8 cellular contexts compared by ENCODE assay signal in genomic region chr3:160398820-160399346, GRCh38. TPM values are rescaled to one million over a fixed set of nuclear protein-coding genes. Genes with fewer than 3 reads are reported as not detected.
DNase-seq lines count a peak whose midpoint lies in the region; ATAC-seq and TF ChIP-seq lines count a peak whose summit lies in the region.

TSS of gene IFT80 (minus strand) at chr3:160399225. CDS start at chr3:160384600, 14,625 bp downstream.

- no peaks in the 10 kb centered on the region for H3K9me3 Mint-ChIP-seq in activated T-helper 2 cell treated with anti-CD3 and anti-CD28 coated beads, Interferon-gamma antibody, Interleukin-2, Interleukin-4, amounts not matched to agents 10 μg/mL and 5 μg/mL and 100 μg/mL, durations not matched to agents 14 hours and 24 hours and 36 hours
- peaks cover 0 to 11% (median 0%) of the 10 kb centered on the region in 11 donors for H3K9me3 Mint-ChIP-seq in naive thymus-derived CD4-positive, alpha-beta T cell
- no peaks in the 10 kb centered on the region for H3K9me3 Mint-ChIP-seq in stimulated activated naive B cell treated with anti-CD40 and anti-IgM and Interleukin-4, amounts not matched to agents 10 μg/mL and 1 μg/mL and 100 μg/mL, for 72 hours

- H3K9me3 ChIP-seq in RWPE2 (ENCODE audit: severe bottlenecking) (no peaks in the 10 kb centered on the region), fibroblast of lung (ENCODE audit: control insufficient read depth, insufficient read depth, low read depth, low read length) (no peaks in the 10 kb centered on the region)
- no peaks in the 10 kb centered on the region for H3K9me3 ChIP-seq in naive thymus-derived CD4-positive, alpha-beta T cell (ENCODE audit: control insufficient read depth in 2 of 3, low read length in 3 of 3)

- CTCF ChIA-PET in naive thymus-derived CD4-positive, alpha-beta T cell (lab: Charles Lee): no interaction called here

- H3K4me3 ChIP-seq in RWPE2 (ENCODE audit: severe bottlenecking) (peak within 1 kb of the TSS; percentile 66), fibroblast of lung (replicated peaks in 1 of 4; ENCODE audit: control extremely low read depth in 1 of 4, insufficient read depth in 1 of 4, low read depth in 3 of 4, low read length in 4 of 4) (peak within 1 kb of the TSS; percentile 78 to 99 (median 90))
- H3K4me3 ChIP-seq in naive thymus-derived CD4-positive, alpha-beta T cell (ENCODE audit: low read length): peak within 1 kb of the TSS; percentile 86

- intact Hi-C loops in activated T-helper 2 cell treated with anti-CD3 and anti-CD28 coated beads, Interferon-gamma antibody, Interleukin-2, Interleukin-4, amounts not matched to agents 10 μg/mL and 5 μg/mL and 100 μg/mL, durations not matched to agents 14 hours and 24 hours and 36 hours (cut with micrococcal nuclease): loop anchor here (1.0 to 5.0 kb wide), 3 partner anchors 50 to 372 kb away; partner anchors contain the start of genes KPNA4 and TRIM59
- intact Hi-C loops in naive thymus-derived CD4-positive, alpha-beta T cell (cut with micrococcal nuclease): loop anchor here (1.0 to 5.0 kb wide), 17 partner anchors 14 to 1757 kb away; partner anchors contain the start of genes GFM1 (in 2 of the 2), IL12A (in 2 of the 2), KPNA4 (in 2 of the 2) and NMD3 (in 2 of the 2)

- peaks cover 43% of the 10 kb centered on the region for H3K36me3 ChIP-seq in RWPE2 (ENCODE audit: low read depth)
- no peaks in the 10 kb centered on the region for H3K36me3 ChIP-seq in fibroblast of lung (ENCODE audit: control insufficient read depth, insufficient read depth, low read length)
- peaks cover 0 to 7% (median 0%) of the 10 kb centered on the region in 3 experiments for H3K36me3 ChIP-seq in naive thymus-derived CD4-positive, alpha-beta T cell (ENCODE audit: control insufficient read depth in 2 of 3, insufficient read depth in 3 of 3, low read length in 3 of 3)

- no peaks in the 10 kb centered on the region for H3K27me3 Mint-ChIP-seq in activated T-helper 2 cell treated with anti-CD3 and anti-CD28 coated beads, Interferon-gamma antibody, Interleukin-2, Interleukin-4, amounts not matched to agents 10 μg/mL and 5 μg/mL and 100 μg/mL, durations not matched to agents 14 hours and 24 hours and 36 hours (ENCODE audit: low read depth)
- H3K27me3 Mint-ChIP-seq in naive thymus-derived CD4-positive, alpha-beta T cell: peaks cover 5 to 19% (median 9%) of the 10 kb centered on the region in 5 donors
- H3K27me3 Mint-ChIP-seq in stimulated activated naive B cell treated with anti-CD40 and anti-IgM and Interleukin-4, amounts not matched to agents 10 μg/mL and 1 μg/mL and 100 μg/mL, for 72 hours: peaks cover 0 to 7% of the 10 kb centered on the region in 2 donors

- peaks cover 39% of the 10 kb centered on the region for H3K4me1 Mint-ChIP-seq in activated T-helper 2 cell treated with anti-CD3 and anti-CD28 coated beads, Interferon-gamma antibody, Interleukin-2, Interleukin-4, amounts not matched to agents 10 μg/mL and 5 μg/mL and 100 μg/mL, durations not matched to agents 14 hours and 24 hours and 36 hours (ENCODE audit: low read depth)
- peaks cover 24 to 59% (median 54%) of the 10 kb centered on the region in 7 donors for H3K4me1 Mint-ChIP-seq in naive thymus-derived CD4-positive, alpha-beta T cell
- H3K4me1 Mint-ChIP-seq in stimulated activated naive B cell treated with anti-CD40 and anti-IgM and Interleukin-4, amounts not matched to agents 10 μg/mL and 1 μg/mL and 100 μg/mL, for 72 hours: peaks cover 21 to 46% of the 10 kb centered on the region in 2 donors

- peak within 1 kb of the TSS; percentile 99 for H3K27ac Mint-ChIP-seq in activated T-helper 2 cell treated with anti-CD3 and anti-CD28 coated beads, Interferon-gamma antibody, Interleukin-2, Interleukin-4, amounts not matched to agents 10 μg/mL and 5 μg/mL and 100 μg/mL, durations not matched to agents 14 hours and 24 hours and 36 hours
- peak within 1 kb of the TSS; percentile 98 to 100 (median 100) for H3K27ac Mint-ChIP-seq in naive thymus-derived CD4-positive, alpha-beta T cell
- H3K27ac Mint-ChIP-seq in stimulated activated naive B cell treated with anti-CD40 and anti-IgM and Interleukin-4, amounts not matched to agents 10 μg/mL and 1 μg/mL and 100 μg/mL, for 72 hours: peak within 1 kb of the TSS; percentile 99

- H3K4me1 ChIP-seq in RWPE2 (ENCODE audit: insufficient read depth, poor library complexity, severe bottlenecking) (peaks cover 19% of the 10 kb centered on the region), fibroblast of lung (ENCODE audit: control insufficient read depth, extremely low read depth, insufficient read depth, low read length) (peaks cover under 1% of the 10 kb centered on the region)
- H3K4me1 ChIP-seq in naive thymus-derived CD4-positive, alpha-beta T cell (ENCODE audit: control insufficient read depth in 2 of 2, insufficient read depth in 2 of 2, low read length in 2 of 2): peaks cover 11 to 23% of the 10 kb centered on the region in 2 donors

- no peak for TF ChIP-seq CTCF in RWPE2 (IDR thresholded peaks at IDR 0.05; ENCODE audit: poor library complexity, severe bottlenecking)
- peak in 1 of 2 donors; percentile 21 for TF ChIP-seq CTCF in fibroblast of lung (conservative IDR thresholded peaks at IDR 0.05 in 1 of 2, IDR thresholded peaks at IDR 0.05 in 1 of 2; ENCODE audit: low read depth in 1 of 2, low read length in 2 of 2)

- DNase-seq in DMS79 treated with DMSO at 0.1 percent for 48 hours (lab: John Stamatoyannopoulos, UW) (peak; percentile 99), H4 (ENCODE audit: low spot score) (peak; percentile 96), LoVo (ENCODE audit: low spot score) (peak; percentile 97), RWPE2 (ENCODE audit: low spot score) (peak; percentile 93), fibroblast of lung (ENCODE audit: low read depth in 2 of 2) (peak; percentile 94 to 97)
- peak; percentile 92 for DNase-seq in activated T-helper 2 cell treated with anti-CD3 and anti-CD28 coated beads, Interferon-gamma antibody, Interleukin-2, Interleukin-4, amounts not matched to agents 10 μg/mL and 5 μg/mL and 100 μg/mL, durations not matched to agents 14 hours and 24 hours and 36 hours (ENCODE audit: low spot score)
- DNase-seq in naive thymus-derived CD4-positive, alpha-beta T cell: peak in 8 of 9 donors; percentile 91 to 98 (median 96)
- peak; percentile 93 for DNase-seq in stimulated activated naive B cell treated with anti-CD40 and anti-IgM and Interleukin-4, amounts not matched to agents 10 μg/mL and 1 μg/mL and 100 μg/mL, for 72 hours

- peak within 1 kb of the TSS; percentile 87 for H3K4me2 ChIP-seq in fibroblast of lung (ENCODE audit: extremely low read depth, insufficient read depth, low read length)

- H3K27ac ChIP-seq in RWPE2 (ENCODE audit: poor library complexity, severe bottlenecking) (peak within 1 kb of the TSS; percentile 88), fibroblast of lung (ENCODE audit: insufficient read depth, low read length) (peak within 1 kb of the TSS; percentile 94)
- H3K27ac ChIP-seq in naive thymus-derived CD4-positive, alpha-beta T cell (ENCODE audit: low read depth, low read length): peak within 1 kb of the TSS; percentile 88

- H3K27me3 ChIP-seq in RWPE2 (ENCODE audit: insufficient read depth, poor library complexity, severe bottlenecking): no peaks in the 10 kb centered on the region
- H3K27me3 ChIP-seq in fibroblast of lung (ENCODE audit: control insufficient read depth, insufficient read depth, low read length): no peaks in the 10 kb centered on the region
- peaks cover 0 to 4% of the 10 kb centered on the region in 2 donors for H3K27me3 ChIP-seq in naive thymus-derived CD4-positive, alpha-beta T cell (ENCODE audit: control insufficient read depth in 2 of 2, insufficient read depth in 2 of 2, low read length in 2 of 2)

- H3K4me3 Mint-ChIP-seq in activated T-helper 2 cell treated with anti-CD3 and anti-CD28 coated beads, Interferon-gamma antibody, Interleukin-2, Interleukin-4, amounts not matched to agents 10 μg/mL and 5 μg/mL and 100 μg/mL, durations not matched to agents 14 hours and 24 hours and 36 hours (ENCODE audit: low read depth): peak within 1 kb of the TSS; percentile 92
- H3K4me3 Mint-ChIP-seq in naive thymus-derived CD4-positive, alpha-beta T cell: peak within 1 kb of the TSS; percentile 86 to 99 (median 98)
- H3K4me3 Mint-ChIP-seq in stimulated activated naive B cell treated with anti-CD40 and anti-IgM and Interleukin-4, amounts not matched to agents 10 μg/mL and 1 μg/mL and 100 μg/mL, for 72 hours: peak within 1 kb of the TSS; percentile 98

- peak; percentile 88 for ATAC-seq in RWPE2 (ENCODE audit: low read depth)
- peak; percentile 98 for ATAC-seq in naive thymus-derived CD4-positive, alpha-beta T cell
- peak; percentile 96 to 97 for ATAC-seq in stimulated activated naive B cell treated with anti-CD40 and anti-IgM and Interleukin-4, amounts not matched to agents 10 μg/mL and 1 μg/mL and 100 μg/mL, for 72 hours (replicated peaks)

- no peaks in the 10 kb centered on the region for H4K20me1 ChIP-seq in fibroblast of lung (ENCODE audit: control insufficient read depth, extremely low read depth, insufficient read depth, low read length)

- peak within 1 kb of the TSS; percentile 98 for H2AFZ ChIP-seq in fibroblast of lung (ENCODE audit: low read length)

- POLR2A ChIA-PET in naive thymus-derived CD4-positive, alpha-beta T cell (lab: Charles Lee): interaction anchor here (0.9 to 1.9 kb wide), 2 partner anchors 14 to 50 kb away, joined by 3 to 12 read pairs; partner anchors contain the start of gene TRIM59

- peaks cover 37% of the 10 kb centered on the region for H3K36me3 Mint-ChIP-seq in activated T-helper 2 cell treated with anti-CD3 and anti-CD28 coated beads, Interferon-gamma antibody, Interleukin-2, Interleukin-4, amounts not matched to agents 10 μg/mL and 5 μg/mL and 100 μg/mL, durations not matched to agents 14 hours and 24 hours and 36 hours (ENCODE audit: low read depth)
- H3K36me3 Mint-ChIP-seq in naive thymus-derived CD4-positive, alpha-beta T cell: peaks cover 5 to 26% (median 11%) of the 10 kb centered on the region in 5 donors
- H3K36me3 Mint-ChIP-seq in stimulated activated naive B cell treated with anti-CD40 and anti-IgM and Interleukin-4, amounts not matched to agents 10 μg/mL and 1 μg/mL and 100 μg/mL, for 72 hours: peaks cover 14 to 25% of the 10 kb centered on the region in 2 donors

- H3K79me2 ChIP-seq in fibroblast of lung (ENCODE audit: control insufficient read depth, insufficient read depth, low read length): peaks cover 77% of the 10 kb centered on the region

- H3K9ac ChIP-seq in fibroblast of lung (ENCODE audit: insufficient read depth, low read length): peak within 1 kb of the TSS; percentile 77

RNA-seq across cellular contexts. Expression of gene IFT80, which starts in this region (rescaled TPM):
- 41.0 and 42.6 TPM in 2 replicates for total RNA-seq in H4 (2014; rRNA removed; shearing (Covaris generic))
- total RNA-seq in activated T-helper 2 cell treated with anti-CD3 and anti-CD28 coated beads, Interferon-gamma antibody, Interleukin-2, Interleukin-4, amounts not matched to agents 10 μg/mL and 5 μg/mL and 100 μg/mL, durations not matched to agents 14 hours and 24 hours and 36 hours: 16.6 and 19.2 TPM in 2 replicates
- total RNA-seq in fibroblast of lung: 75.0 and 76.5 TPM in 2 replicates
- polyA plus RNA-seq in fibroblast of lung: 29.7 and 38.4 TPM in 2 replicates
- 20.5 and 24.3 TPM in 2 replicates for polyA plus RNA-seq in fibroblast of lung (2012)
- polyA minus RNA-seq in fibroblast of lung (ENCODE audit: low replicate concordance): 1.4 and 7.3 TPM in 2 replicates
- 10 to 100 TPM; 19.6 to 36.2 (median 30.4) TPM for total RNA-seq in naive thymus-derived CD4-positive, alpha-beta T cell
- polyA plus RNA-seq in naive thymus-derived CD4-positive, alpha-beta T cell: 10 to 100 TPM in 1 of 2 donors, 1 to 10 TPM in 1; 6.3 to 10.4 TPM

Comparison
In these comparisons a context has a peak if more than half of its experiments do, and no peak if none do; other contexts are left out.
1. Peak in every context shown above with its lines: DNase-seq, ATAC-seq, H3K4me3 ChIP-seq and H3K27ac ChIP-seq.